Comparison of ENCODE assay signal across 7 cellular contexts in the genomic region with DNA sequence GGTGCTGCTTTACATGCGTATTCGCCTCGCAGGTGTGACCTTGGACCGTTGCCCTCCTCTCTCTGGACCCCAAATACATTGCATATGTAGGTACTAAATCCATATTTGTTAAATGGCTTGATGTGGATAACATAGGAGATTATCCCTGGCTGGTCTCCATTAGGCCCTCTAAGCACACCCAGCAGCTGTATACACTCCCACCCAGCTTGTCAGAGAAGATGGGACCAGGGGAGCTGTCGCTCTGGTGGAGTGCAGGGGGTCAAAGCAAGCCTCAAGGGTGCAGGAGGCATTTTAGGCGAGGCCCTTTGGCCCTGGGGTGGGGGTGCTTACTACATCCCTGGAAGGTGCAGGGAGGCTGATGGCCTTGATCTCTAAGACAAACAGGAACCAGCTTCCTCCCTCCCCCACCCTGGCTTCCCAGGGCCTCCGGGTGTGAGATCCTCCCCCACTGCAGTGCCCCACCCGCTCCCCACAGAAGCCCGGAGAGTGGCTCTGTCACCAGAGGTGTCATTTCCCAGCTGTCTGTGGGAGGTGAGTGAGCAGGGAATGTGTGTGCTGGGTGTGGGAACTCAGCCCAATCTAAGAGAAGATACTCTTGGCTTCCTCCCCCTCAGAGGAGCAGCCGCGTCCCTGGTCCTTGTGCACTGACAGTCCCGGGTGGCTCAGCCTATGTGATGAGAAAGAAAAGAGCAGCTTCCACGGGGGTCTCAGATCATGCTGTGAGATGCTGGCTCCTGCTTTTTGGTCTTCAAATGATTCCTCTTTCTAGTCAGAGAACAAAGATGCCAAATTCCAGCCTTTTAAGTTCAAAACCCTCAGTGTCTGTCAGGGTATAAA. TPM values are rescaled to one million over a fixed set of nuclear protein-coding genes. Genes with fewer than 3 reads are reported as not detected.
DNase-seq lines count a peak whose midpoint lies in the region; ATAC-seq and TF ChIP-seq lines count a peak whose summit lies in the region.
"Had no signal": no experiment of that assay in that cellular context is flagged by ENCODE, and none has a peak within 500 bp of the region (broad histone marks: within the 10 kb centered on the region; RNA-seq: fewer than 3 reads in every experiment).

No MANE protein-coding gene starts in this region.

- peak overlapping the region; percentile 90 for H3K27ac ChIP-seq in RWPE1

- H3K4me3 Mint-ChIP-seq in nephron progenitor cell: peak overlapping the region; percentile 89

- no peak for ATAC-seq in HG03196 (IDR thresholded peaks at IDR 0.05; ENCODE audit: unreplicated experiment)

- peak overlapping the region; percentile 95 for H3K27ac Mint-ChIP-seq in nephron progenitor cell

- CTCF ChIA-PET in RWPE1 (lab: Yijun Ruan, JAX): interaction anchor here (1.3 kb wide), 1 partner anchor 22 kb away, joined by 5 read pairs; no protein-coding TSS in a partner anchor

- peaks cover 3% of the 10 kb centered on the region for H3K27me3 Mint-ChIP-seq in nephron progenitor cell (ENCODE audit: low read depth, poor library complexity)

- POLR2A ChIA-PET in RWPE1 (lab: Yijun Ruan, JAX; ENCODE audit: low non-redundant PET): interaction anchor here (0.6 to 1.0 kb wide), 2 partner anchors 9 kb away, joined by 3 to 4 read pairs; no protein-coding TSS in a partner anchor

- H3K9me3 Mint-ChIP-seq in nephron progenitor cell: no peaks in the 10 kb centered on the region

- peak; percentile 59 for DNase-seq in EL
- DNase-seq in RWPE1 (ENCODE audit: low spot score): no peak
- peak; percentile 63 for DNase-seq in cerebellum (ENCODE audit: low spot score)
- peak; percentile 54 for DNase-seq in nephron progenitor cell
- no peak for DNase-seq in NCI-H128 (lab: John Stamatoyannopoulos, UW; ENCODE audit: unreplicated experiment)

- peaks cover 11% of the 10 kb centered on the region for H3K36me3 Mint-ChIP-seq in nephron progenitor cell (ENCODE audit: low read depth)

- no peak for TF ChIP-seq CTCF in RWPE1 (conservative IDR thresholded peaks at IDR 0.05; ENCODE audit: low read depth)
- TF ChIP-seq CTCF in nephron progenitor cell (IDR thresholded peaks at IDR 0.05): no peak

- H3K4me1 Mint-ChIP-seq in nephron progenitor cell: peaks cover 46% of the 10 kb centered on the region

RNA-seq across cellular contexts. Expression of a gene that starts 1.4 kb away (rescaled TPM):
- total RNA-seq in cerebellum: 29.9 TPM

RNA-seq across cellular contexts. Expression of a gene that starts 12.0 kb away (rescaled TPM):
- total RNA-seq in cerebellum: 28.3 TPM

RNA-seq across cellular contexts. Expression of a gene that starts 12.0 kb away (rescaled TPM):
- total RNA-seq in cerebellum: 7.7 TPM

RNA-seq across cellular contexts. Expression of a gene that starts 25.8 kb away (rescaled TPM):
- 3.1 TPM for total RNA-seq in cerebellum

RNA-seq across cellular contexts. Expression of a gene that starts 40.3 kb away (rescaled TPM):
- 0.73 TPM for total RNA-seq in cerebellum
- total RNA-seq: SK-MEL-5 had no signal

Comparison
In these comparisons a context has a peak if more than half of its experiments do, and no peak if none do; other contexts are left out.
1. DNase-seq: peak in EL (single experiment), cerebellum (single experiment) and nephron progenitor cell (single experiment); none in RWPE1 (single experiment) and NCI-H128 (single experiment).